In the genomic region with DNA sequence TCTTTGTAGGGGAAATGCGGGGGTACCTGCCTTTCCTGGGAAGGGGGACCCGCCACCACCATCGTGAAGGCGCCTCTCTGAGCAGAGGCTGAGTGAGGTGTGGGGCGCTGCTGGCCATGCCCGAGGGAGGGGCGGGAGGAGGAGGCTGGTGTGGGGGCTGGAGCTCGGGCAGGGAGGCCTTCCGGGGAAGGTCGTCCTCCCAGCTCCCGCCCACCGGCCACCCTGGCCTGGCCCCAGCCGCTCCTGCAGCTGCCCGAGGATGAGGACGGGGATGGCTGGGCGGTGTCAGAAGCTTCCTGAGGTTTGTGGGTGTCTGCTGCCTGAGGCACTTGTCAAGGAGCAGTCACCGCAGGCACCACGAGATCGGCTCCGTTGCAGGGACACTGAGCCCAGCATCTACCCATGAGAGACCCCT, we compare ENCODE assay signal across 8 cellular contexts. TPM values are rescaled to one million over a fixed set of nuclear protein-coding genes. Genes with fewer than 3 reads are reported as not detected.
DNase-seq lines count a peak whose midpoint lies in the region; ATAC-seq and TF ChIP-seq lines count a peak whose summit lies in the region.
"Had no signal": no experiment of that assay in that cellular context is flagged by ENCODE, and none has a peak within 500 bp of the region (broad histone marks: within the 10 kb centered on the region; RNA-seq: fewer than 3 reads in every experiment).

No MANE protein-coding gene starts in this region.

- H3K9ac ChIP-seq in HUES6 (ENCODE audit: low read length), result peak overlapping the region; percentile 55

- H3K9me3 Mint-ChIP-seq in stimulated activated memory B cell treated with anti-CD40 and anti-IgM and Interleukin-4, amounts not matched to agents 10 μg/mL and 1 μg/mL and 100 μg/mL, for 72 hours, result no peaks in the 10 kb centered on the region

- peaks cover 42% of the 10 kb centered on the region for H3K4me1 Mint-ChIP-seq in stimulated activated memory B cell treated with anti-CD40 and anti-IgM and Interleukin-4, amounts not matched to agents 10 μg/mL and 1 μg/mL and 100 μg/mL, for 72 hours

- H3K36me3 ChIP-seq in HUES6 (ENCODE audit: control insufficient read depth, insufficient read depth, low read length), result peaks cover 12% of the 10 kb centered on the region
- no peaks in the 10 kb centered on the region for H3K36me3 ChIP-seq in body of pancreas (replicated peaks in 1 of 2; ENCODE audit: insufficient read depth in 1 of 2, low read depth in 2 of 2)

- peak overlapping the region; percentile 55 for H3K4me3 Mint-ChIP-seq in stimulated activated memory B cell treated with anti-CD40 and anti-IgM and Interleukin-4, amounts not matched to agents 10 μg/mL and 1 μg/mL and 100 μg/mL, for 72 hours

- no peaks in the 10 kb centered on the region for H3K27me3 Mint-ChIP-seq in stimulated activated memory B cell treated with anti-CD40 and anti-IgM and Interleukin-4, amounts not matched to agents 10 μg/mL and 1 μg/mL and 100 μg/mL, for 72 hours

- H3K27me3 ChIP-seq in HUES6 (ENCODE audit: control insufficient read depth, insufficient read depth, low read length), result no peaks in the 10 kb centered on the region
- H3K27me3 ChIP-seq in body of pancreas, result no peaks in the 10 kb centered on the region

- DNase-seq in body of pancreas, result peak; percentile 48 to 69 (median 56)
- DNase-seq in left colon, result peak; percentile 68 to 80
- DNase-seq in T1000 (lab: John Stamatoyannopoulos, UW), result no peak
- DNase-seq: NCI-H69 had no signal

- H3K9me3 ChIP-seq in HUES6 (ENCODE audit: control insufficient read depth, insufficient read depth, low read depth, low read length) (no peaks in the 10 kb centered on the region), body of pancreas (no peaks in the 10 kb centered on the region)

- intact Hi-C loops in body of pancreas (cut with DNase I) (no loop called here), left colon (cut with DNase I, micrococcal nuclease) (no loop called here)

- TF ChIP-seq CTCF in body of pancreas (IDR thresholded peaks at IDR 0.05), result no peak

- ATAC-seq in body of pancreas, result no peak
- peak; percentile 43 for ATAC-seq in left colon
- peak; percentile 27 for ATAC-seq in stimulated activated memory B cell treated with anti-CD40 and anti-IgM and Interleukin-4, amounts not matched to agents 10 μg/mL and 1 μg/mL and 100 μg/mL, for 72 hours
- no peak for ATAC-seq in SK-N-SH treated with all-trans-retinoic acid at 6 μM for 48 hours
- ATAC-seq in GM19467 (IDR thresholded peaks at IDR 0.05; ENCODE audit: unreplicated experiment), result no peak

- no peak for TF ChIP-seq POLR2A in body of pancreas (IDR thresholded peaks at IDR 0.05)

- H3K4me3 ChIP-seq in HUES6 (ENCODE audit: low read depth, low read length) (peak overlapping the region; percentile 21; the same call in 1 of the 2 replicates), body of pancreas (no peak overlapping the region)

- H3K27ac ChIP-seq in HUES6 (ENCODE audit: low read depth, low read length) (peak overlapping the region; percentile 86), body of pancreas (peak overlapping the region; percentile 98 to 99 (median 98))

- H3K4me1 ChIP-seq in HUES6 (ENCODE audit: control insufficient read depth, insufficient read depth, low read length), result peaks cover 59% of the 10 kb centered on the region
- peaks cover 96% of the 10 kb centered on the region for H3K4me1 ChIP-seq in body of pancreas

- H3K27ac Mint-ChIP-seq in stimulated activated memory B cell treated with anti-CD40 and anti-IgM and Interleukin-4, amounts not matched to agents 10 μg/mL and 1 μg/mL and 100 μg/mL, for 72 hours, result peak overlapping the region; percentile 89

- WGBS in body of pancreas, 2 donors, result 2 to 10% methylated on average over 9 to 20 of the region's 20 CpGs

- peaks cover 24% of the 10 kb centered on the region for H3K36me3 Mint-ChIP-seq in stimulated activated memory B cell treated with anti-CD40 and anti-IgM and Interleukin-4, amounts not matched to agents 10 μg/mL and 1 μg/mL and 100 μg/mL, for 72 hours

TF ChIP-seq in SK-N-SH treated with all-trans-retinoic acid at 6 μM for 48 hours, 23 proteins besides CTCF, POLR2A, EP300 and RAD21:
- TF ChIP-seq, protein P1, sequence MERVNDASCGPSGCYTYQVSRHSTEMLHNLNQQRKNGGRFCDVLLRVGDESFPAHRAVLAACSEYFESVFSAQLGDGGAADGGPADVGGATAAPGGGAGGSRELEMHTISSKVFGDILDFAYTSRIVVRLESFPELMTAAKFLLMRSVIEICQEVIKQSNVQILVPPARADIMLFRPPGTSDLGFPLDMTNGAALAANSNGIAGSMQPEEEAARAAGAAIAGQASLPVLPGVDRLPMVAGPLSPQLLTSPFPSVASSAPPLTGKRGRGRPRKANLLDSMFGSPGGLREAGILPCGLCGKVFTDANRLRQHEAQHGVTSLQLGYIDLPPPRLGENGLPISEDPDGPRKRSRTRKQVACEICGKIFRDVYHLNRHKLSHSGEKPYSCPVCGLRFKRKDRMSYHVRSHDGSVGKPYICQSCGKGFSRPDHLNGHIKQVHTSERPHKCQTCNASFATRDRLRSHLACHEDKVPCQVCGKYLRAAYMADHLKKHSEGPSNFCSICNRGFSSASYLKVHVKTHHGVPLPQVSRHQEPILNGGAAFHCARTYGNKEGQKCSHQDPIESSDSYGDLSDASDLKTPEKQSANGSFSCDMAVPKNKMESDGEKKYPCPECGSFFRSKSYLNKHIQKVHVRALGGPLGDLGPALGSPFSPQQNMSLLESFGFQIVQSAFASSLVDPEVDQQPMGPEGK (CRISPR knock-in tag; IDR thresholded peaks at IDR 0.05; ENCODE audit: borderline replicate concordance), result no peak
- no peak for TF ChIP-seq RARB (CRISPR knock-in tag; IDR thresholded peaks at IDR 0.05)
- no peak for TF ChIP-seq SNAI2 (CRISPR knock-in tag; IDR thresholded peaks at IDR 0.05)
- TF ChIP-seq ZNF70 (CRISPR knock-in tag; IDR thresholded peaks at IDR 0.05), result no peak
- TF ChIP-seq OSR1 (CRISPR knock-in tag; IDR thresholded peaks at IDR 0.05), result no peak
- TF ChIP-seq ESRRG (CRISPR knock-in tag; IDR thresholded peaks at IDR 0.05), result no peak
- no peak for TF ChIP-seq ZNF8 (CRISPR knock-in tag; IDR thresholded peaks at IDR 0.05)
- no peak for TF ChIP-seq PPARA (CRISPR knock-in tag; IDR thresholded peaks at IDR 0.05; ENCODE audit: borderline replicate concordance)
- no peak for TF ChIP-seq GLIS3 (CRISPR knock-in tag; IDR thresholded peaks at IDR 0.05)
- no peak for TF ChIP-seq TOX (CRISPR knock-in tag; IDR thresholded peaks at IDR 0.05; ENCODE audit: borderline replicate concordance)
- TF ChIP-seq, protein P2, sequence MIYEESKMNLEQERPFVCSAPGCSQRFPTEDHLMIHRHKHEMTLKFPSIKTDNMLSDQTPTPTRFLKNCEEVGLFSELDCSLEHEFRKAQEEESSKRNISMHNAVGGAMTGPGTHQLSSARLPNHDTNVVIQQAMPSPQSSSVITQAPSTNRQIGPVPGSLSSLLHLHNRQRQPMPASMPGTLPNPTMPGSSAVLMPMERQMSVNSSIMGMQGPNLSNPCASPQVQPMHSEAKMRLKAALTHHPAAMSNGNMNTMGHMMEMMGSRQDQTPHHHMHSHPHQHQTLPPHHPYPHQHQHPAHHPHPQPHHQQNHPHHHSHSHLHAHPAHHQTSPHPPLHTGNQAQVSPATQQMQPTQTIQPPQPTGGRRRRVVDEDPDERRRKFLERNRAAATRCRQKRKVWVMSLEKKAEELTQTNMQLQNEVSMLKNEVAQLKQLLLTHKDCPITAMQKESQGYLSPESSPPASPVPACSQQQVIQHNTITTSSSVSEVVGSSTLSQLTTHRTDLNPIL (CRISPR knock-in tag; IDR thresholded peaks at IDR 0.05; ENCODE audit: low read depth), result no peak
- TF ChIP-seq ZFP3 (CRISPR knock-in tag; IDR thresholded peaks at IDR 0.05), result no peak
- TF ChIP-seq ZNF565 (CRISPR knock-in tag; conservative IDR thresholded peaks at IDR 0.05; ENCODE audit: low read depth), result no peak
- no peak for TF ChIP-seq ISL1 (CRISPR knock-in tag; IDR thresholded peaks at IDR 0.05)
- no peak for TF ChIP-seq ZC3H10 (CRISPR knock-in tag; IDR thresholded peaks at IDR 0.05)

RNA-seq across cellular contexts. Expression of a gene that starts 11.4 kb away (rescaled TPM):
- total RNA-seq in body of pancreas (10 to 100 TPM; 31.9 to 46.5 TPM), left colon (10 to 100 TPM; 51.9 to 55.3 TPM)

Comparison
In these comparisons a context has a peak if more than half of its experiments do, and no peak if none do; other contexts are left out.
1. ATAC-seq: peak in left colon (single experiment) and stimulated activated memory B cell treated with anti-CD40 and anti-IgM and Interleukin-4, amounts not matched to agents 10 μg/mL and 1 μg/mL and 100 μg/mL, for 72 hours (single experiment); none in body of pancreas (single experiment), SK-N-SH treated with all-trans-retinoic acid at 6 μM for 48 hours (single experiment) and GM19467 (single experiment).